In genomic region chr2:112756207-112756606, GRCh38 we compare ENCODE assay signal across 25 cellular contexts. TPM values are rescaled to one million over a fixed set of nuclear protein-coding genes. Genes with fewer than 3 reads are reported as not detected.
"Had no signal": no experiment of that assay in that cellular context is flagged by ENCODE, and none has a peak within 500 bp of the region (broad histone marks: within the 10 kb centered on the region; RNA-seq: fewer than 3 reads in every experiment).

No MANE protein-coding gene starts in this region.

- H3K9me3 ChIP-seq: gastrocnemius medialis, heart left ventricle, prostate gland, suprapubic skin had no signal

- H3K4me3 ChIP-seq: gastrocnemius medialis, heart left ventricle, prostate gland, suprapubic skin had no signal

- H3K27ac ChIP-seq: gastrocnemius medialis, heart left ventricle, prostate gland, suprapubic skin had no signal

- H3K9me3 Mint-ChIP-seq: activated naive CD4-positive, alpha-beta T cell treated with anti-CD3 and anti-CD28 coated beads for 36 hours; activated naive CD8-positive, alpha-beta T cell treated with anti-CD3 and anti-CD28 coated beads, Interleukin-2, amount 50 U/mL, for 24 hours; activated T-helper 2 cell treated with anti-CD3 and anti-CD28 coated beads, Interferon-gamma antibody, Interleukin-2, Interleukin-4, amounts not matched to agents 10 μg/mL and 5 μg/mL and 100 μg/mL, durations not matched to agents 14 hours and 24 hours and 36 hours; naive thymus-derived CD8-positive, alpha-beta T cell; type B pancreatic cell had no signal

- FAIRE-seq: islet of Langerhans, small intestine had no signal

- DNase-seq: activated CD4-positive, alpha-beta T cell treated with anti-CD3 and anti-CD28 coated beads, Interleukin-2, amount 50 U/mL, for 48 hours; activated CD4-positive, CD25-positive, alpha-beta regulatory T cell treated with anti-CD3 and anti-CD28 coated beads, Interleukin-2, amount 50 U/mL, for 72 hours; activated naive CD4-positive, alpha-beta T cell treated with anti-CD3 and anti-CD28 coated beads for 36 hours; activated naive CD8-positive, alpha-beta T cell treated with anti-CD3 and anti-CD28 coated beads, Interleukin-2, amount 50 U/mL, for 24 hours; activated T-cell treated with anti-CD3 and anti-CD28 coated beads, Interleukin-2, amount 50 U/mL, for 1 hour; aorta; gastrocnemius medialis; heart left ventricle; naive thymus-derived CD8-positive, alpha-beta T cell; nucleus accumbens; right cardiac atrium; small intestine; stimulated activated CD4-positive, alpha-beta T cell treated with anti-CD3 and anti-CD28 coated beads, Interleukin-4, amount 100 ng/mL, for 4 hours; stimulated activated CD8-positive, alpha-beta memory T cell treated with anti-CD3 and anti-CD28 coated beads, Interleukin-4, amount 100 ng/mL, for 48 hours; stimulated activated naive CD4-positive, alpha-beta T cell treated with Interleukin-2 at 50 U/mL for 16 hours had no signal

- H3K4me1 ChIP-seq: gastrocnemius medialis, prostate gland, suprapubic skin had no signal

- ATAC-seq: activated naive CD8-positive, alpha-beta T cell treated with anti-CD3 and anti-CD28 coated beads, Interleukin-2, amount 50 U/mL, for 24 hours; gastrocnemius medialis; heart left ventricle; left lobe of liver; naive thymus-derived CD8-positive, alpha-beta T cell; right cardiac atrium had no signal

- H3K36me3 Mint-ChIP-seq: naive thymus-derived CD8-positive, alpha-beta T cell had no signal

- H3K4me3 Mint-ChIP-seq: activated naive CD4-positive, alpha-beta T cell treated with anti-CD3 and anti-CD28 coated beads for 36 hours; activated naive CD8-positive, alpha-beta T cell treated with anti-CD3 and anti-CD28 coated beads, Interleukin-2, amount 50 U/mL, for 24 hours; naive thymus-derived CD8-positive, alpha-beta T cell; type B pancreatic cell had no signal

- H3K27me3 Mint-ChIP-seq: activated naive CD8-positive, alpha-beta T cell treated with anti-CD3 and anti-CD28 coated beads, Interleukin-2, amount 50 U/mL, for 24 hours; type B pancreatic cell had no signal

- H3K27ac Mint-ChIP-seq: activated naive CD4-positive, alpha-beta T cell treated with anti-CD3 and anti-CD28 coated beads for 36 hours; activated naive CD8-positive, alpha-beta T cell treated with anti-CD3 and anti-CD28 coated beads, Interleukin-2, amount 50 U/mL, for 24 hours; activated T-helper 2 cell treated with anti-CD3 and anti-CD28 coated beads, Interferon-gamma antibody, Interleukin-2, Interleukin-4, amounts not matched to agents 10 μg/mL and 5 μg/mL and 100 μg/mL, durations not matched to agents 14 hours and 24 hours and 36 hours; naive thymus-derived CD8-positive, alpha-beta T cell; type B pancreatic cell had no signal

- H3K36me3 ChIP-seq: gastrocnemius medialis, prostate gland, suprapubic skin had no signal

- H3K27me3 ChIP-seq: gastrocnemius medialis, heart left ventricle, suprapubic skin had no signal

RNA-seq across cellular contexts. Expression of gene CKAP2L, which starts 8.2 kb away (rescaled TPM):
- total RNA-seq: naive thymus-derived CD8-positive, alpha-beta T cell had no signal

RNA-seq across cellular contexts. Expression of gene IL1A, which starts 28.1 kb away (rescaled TPM):
- total RNA-seq: chondrocyte; dermis microvascular lymphatic vessel endothelial cell; gastrocnemius medialis; left lobe of liver; naive thymus-derived CD8-positive, alpha-beta T cell; right cardiac atrium had no signal

RNA-seq across cellular contexts. Expression of gene NT5DC4, which starts 35.4 kb away (rescaled TPM):
- total RNA-seq: activated naive CD4-positive, alpha-beta T cell treated with anti-CD3 and anti-CD28 coated beads for 36 hours; activated T-helper 2 cell treated with anti-CD3 and anti-CD28 coated beads, Interferon-gamma antibody, Interleukin-2, Interleukin-4, amounts not matched to agents 10 μg/mL and 5 μg/mL and 100 μg/mL, durations not matched to agents 14 hours and 24 hours and 36 hours; chondrocyte; dermis microvascular lymphatic vessel endothelial cell; epithelial cell of proximal tubule; gastrocnemius medialis; left lobe of liver; naive thymus-derived CD8-positive, alpha-beta T cell; right cardiac atrium; T-helper 2 cell treated with Interferon-gamma antibody and Interleukin-4, amounts not matched to agents 100 ng/mL and 5 ng/mL, for 36 hours had no signal
